In genomic region chr7:119706608-119707007, GRCh38 we compare ENCODE assay signal across 1 cellular context.
TF ChIP-seq lines count a peak whose summit lies in the region.

No MANE protein-coding gene starts in this region.

TF ChIP-seq in SK-N-SH treated with all-trans-retinoic acid at 6 μM for 48 hours, 23 proteins besides CTCF, POLR2A, EP300 and RAD21 (continued from another document):
- TF ChIP-seq TSHZ2 (CRISPR knock-in tag; IDR thresholded peaks at IDR 0.05) = no peak
- no peak for TF ChIP-seq CSDC2 (CRISPR knock-in tag; IDR thresholded peaks at IDR 0.05)
- TF ChIP-seq SNAI2 (CRISPR knock-in tag; IDR thresholded peaks at IDR 0.05) = no peak
- TF ChIP-seq ZNF70 (CRISPR knock-in tag; IDR thresholded peaks at IDR 0.05) = no peak
- TF ChIP-seq POU6F1 (CRISPR knock-in tag; IDR thresholded peaks at IDR 0.05; ENCODE audit: borderline replicate concordance, low read depth) = no peak
- no peak for TF ChIP-seq ZNF565 (CRISPR knock-in tag; conservative IDR thresholded peaks at IDR 0.05; ENCODE audit: low read depth)
- TF ChIP-seq ZFP3 (CRISPR knock-in tag; IDR thresholded peaks at IDR 0.05) = no peak
- TF ChIP-seq ZNF8 (CRISPR knock-in tag; IDR thresholded peaks at IDR 0.05) = no peak
